In genomic region chr19:1719519-1719918, GRCh38 we compare ENCODE assay signal across 1 cellular context.
TF ChIP-seq lines count a peak whose summit lies in the region.

No MANE protein-coding gene starts in this region.

TF ChIP-seq in GM23338, 12 proteins besides CTCF, POLR2A, EP300 and RAD21 (continued from another document):
- TF ChIP-seq ZNF462 (CRISPR knock-in tag; IDR thresholded peaks at IDR 0.05) (no peak), NANOG (IDR thresholded peaks at IDR 0.05; ENCODE audit: borderline replicate concordance) (no peak), CREB1 (CRISPR knock-in tag; IDR thresholded peaks at IDR 0.05; ENCODE audit: low read depth) (no peak), EZH2phosphoT487 (IDR thresholded peaks at IDR 0.05; ENCODE audit: unreplicated experiment) (no peak), EZH2 (IDR thresholded peaks at IDR 0.05; ENCODE audit: low read depth, unreplicated experiment) (no peak), ZNF331 (CRISPR knock-in tag; IDR thresholded peaks at IDR 0.05; ENCODE audit: low read depth) (no peak), POLR2AphosphoS5 (IDR thresholded peaks at IDR 0.05; ENCODE audit: low read depth) (no peak), REST (IDR thresholded peaks at IDR 0.05; ENCODE audit: unreplicated experiment) (no peak), JUNB (IDR thresholded peaks at IDR 0.05; ENCODE audit: unreplicated experiment) (no peak), STAT1 (IDR thresholded peaks at IDR 0.05; ENCODE audit: unreplicated experiment) (no peak)
- TF ChIP-seq, protein P1, sequence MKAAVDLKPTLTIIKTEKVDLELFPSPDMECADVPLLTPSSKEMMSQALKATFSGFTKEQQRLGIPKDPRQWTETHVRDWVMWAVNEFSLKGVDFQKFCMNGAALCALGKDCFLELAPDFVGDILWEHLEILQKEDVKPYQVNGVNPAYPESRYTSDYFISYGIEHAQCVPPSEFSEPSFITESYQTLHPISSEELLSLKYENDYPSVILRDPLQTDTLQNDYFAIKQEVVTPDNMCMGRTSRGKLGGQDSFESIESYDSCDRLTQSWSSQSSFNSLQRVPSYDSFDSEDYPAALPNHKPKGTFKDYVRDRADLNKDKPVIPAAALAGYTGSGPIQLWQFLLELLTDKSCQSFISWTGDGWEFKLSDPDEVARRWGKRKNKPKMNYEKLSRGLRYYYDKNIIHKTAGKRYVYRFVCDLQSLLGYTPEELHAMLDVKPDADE (IDR thresholded peaks at IDR 0.05): no peak
